Comparison of ENCODE assay signal across 11 cellular contexts in genomic region chr1:18922848-18923475, GRCh38. TPM values are rescaled to one million over a fixed set of nuclear protein-coding genes. Genes with fewer than 3 reads are reported as not detected.
DNase-seq lines count a peak whose midpoint lies in the region; ATAC-seq and TF ChIP-seq lines count a peak whose summit lies in the region.
"Had no signal": no experiment of that assay in that cellular context is flagged by ENCODE, and none has a peak within 500 bp of the region (broad histone marks: within the 10 kb centered on the region; RNA-seq: fewer than 3 reads in every experiment).

No MANE protein-coding gene starts in this region.

- POLR2A ChIA-PET in naive thymus-derived CD8-positive, alpha-beta T cell (lab: Charles Lee) = interaction anchor here (0.9 to 14.2 kb wide), 4 partner anchors 9 to 152 kb away, joined by 3 to 430 read pairs (median 4); partner anchors contain the start of gene IFFO2

- no peak for TF ChIP-seq CTCF in dorsolateral prefrontal cortex (IDR thresholded peaks at IDR 0.05 in 54 of 56, conservative IDR thresholded peaks at IDR 0.05 in 2 of 56; ENCODE audit: low read depth in 1 of 56, partially characterized antibody in 56 of 56)

- H3K27ac Mint-ChIP-seq in naive thymus-derived CD8-positive, alpha-beta T cell = peak overlapping the region in 6 of 10 donors; percentile 14 to 78 (median 72)
- H3K27ac Mint-ChIP-seq in stimulated activated naive B cell treated with anti-CD40 and anti-IgM and Interleukin-4, amounts not matched to agents 10 μg/mL and 1 μg/mL and 100 μg/mL, for 72 hours = no peak overlapping the region

- peaks cover 21 to 62% (median 55%) of the 10 kb centered on the region in 4 donors for H3K4me1 Mint-ChIP-seq in naive thymus-derived CD8-positive, alpha-beta T cell
- peaks cover 32 to 52% of the 10 kb centered on the region in 2 donors for H3K4me1 Mint-ChIP-seq in stimulated activated naive B cell treated with anti-CD40 and anti-IgM and Interleukin-4, amounts not matched to agents 10 μg/mL and 1 μg/mL and 100 μg/mL, for 72 hours

- no peaks in the 10 kb centered on the region for H3K27me3 Mint-ChIP-seq in naive thymus-derived CD8-positive, alpha-beta T cell
- H3K27me3 Mint-ChIP-seq in stimulated activated naive B cell treated with anti-CD40 and anti-IgM and Interleukin-4, amounts not matched to agents 10 μg/mL and 1 μg/mL and 100 μg/mL, for 72 hours = no peaks in the 10 kb centered on the region

- H3K36me3 Mint-ChIP-seq in naive thymus-derived CD8-positive, alpha-beta T cell = peaks cover 0 to 23% (median 0%) of the 10 kb centered on the region in 3 donors
- H3K36me3 Mint-ChIP-seq in stimulated activated naive B cell treated with anti-CD40 and anti-IgM and Interleukin-4, amounts not matched to agents 10 μg/mL and 1 μg/mL and 100 μg/mL, for 72 hours = peaks cover 8 to 25% of the 10 kb centered on the region in 2 donors

- H3K27me3 ChIP-seq in dorsolateral prefrontal cortex = no peaks in the 10 kb centered on the region

- no peak for ATAC-seq in Right ventricle myocardium inferior
- ATAC-seq in naive thymus-derived CD8-positive, alpha-beta T cell = no peak
- no peak for ATAC-seq in stimulated activated naive B cell treated with anti-CD40 and anti-IgM and Interleukin-4, amounts not matched to agents 10 μg/mL and 1 μg/mL and 100 μg/mL, for 72 hours (replicated peaks)
- ATAC-seq: activated naive CD4-positive, alpha-beta T cell treated with anti-CD3 and anti-CD28 coated beads, Interleukin-2, amount 50 U/mL, for 72 hours had no signal

- peak overlapping the region; percentile 76 to 98 (median 93) for H3K27ac ChIP-seq in dorsolateral prefrontal cortex
- H3K27ac ChIP-seq: HL-60 had no signal

- H3K4me3 ChIP-seq in dorsolateral prefrontal cortex = peak overlapping the region in 24 of 59 donors; percentile 1 to 36 (median 20)

- H3K9me3 Mint-ChIP-seq in naive thymus-derived CD8-positive, alpha-beta T cell = peaks cover 0 to 1% (median 0%) of the 10 kb centered on the region in 9 donors
- H3K9me3 Mint-ChIP-seq in stimulated activated naive B cell treated with anti-CD40 and anti-IgM and Interleukin-4, amounts not matched to agents 10 μg/mL and 1 μg/mL and 100 μg/mL, for 72 hours = peaks cover 4% of the 10 kb centered on the region in 2 donors

- peak overlapping the region in 6 of 10 donors; percentile 22 to 72 (median 54) for H3K4me3 Mint-ChIP-seq in naive thymus-derived CD8-positive, alpha-beta T cell
- H3K4me3 Mint-ChIP-seq in stimulated activated naive B cell treated with anti-CD40 and anti-IgM and Interleukin-4, amounts not matched to agents 10 μg/mL and 1 μg/mL and 100 μg/mL, for 72 hours = no peak overlapping the region

- intact Hi-C loops in Right ventricle myocardium inferior (cut with DNase I) (loop anchor here (2.0 kb wide), 1 partner anchor 28 kb away; no protein-coding TSS in a partner anchor), cardiac septum (cut with DNase I) (no loop called here), dorsolateral prefrontal cortex (cut with DNase I) (no loop called here)

- DNase-seq in Right ventricle myocardium inferior (ENCODE audit: missing footprints) (peak; percentile 51), cardiac septum (ENCODE audit: low spot score) (no peak), dorsolateral prefrontal cortex (no peak), cortex of kidney (lab: John Stamatoyannopoulos, UW) (no peak), GM19240 (ENCODE audit: insufficient read length, low spot score) (no peak)
- no peak for DNase-seq in naive thymus-derived CD8-positive, alpha-beta T cell
- DNase-seq in activated CD8-positive, alpha-beta memory T cell treated with anti-CD3 and anti-CD28 coated beads, Interleukin-2, amount 50 U/mL, for 48 hours = no peak
- DNase-seq in stimulated activated naive B cell treated with anti-CD40 and anti-IgM and Interleukin-4, amounts not matched to agents 10 μg/mL and 1 μg/mL and 100 μg/mL, for 72 hours = no peak
- DNase-seq: kidney glomerular epithelial cell had no signal

RNA-seq across cellular contexts. Expression of gene ALDH4A1, which starts 20.6 kb away (rescaled TPM):
- total RNA-seq in Right ventricle myocardium inferior (31.2 TPM), cardiac septum (50.3 TPM), dorsolateral prefrontal cortex (100 to 1,000 TPM in 1 of 120 experiments, 10 to 100 TPM in 119; 16.8 to 112 (median 40.4) TPM)
- total RNA-seq in naive thymus-derived CD8-positive, alpha-beta T cell = 1 to 10 TPM; 1.6 to 2.5 TPM
- polyA plus RNA-seq in naive thymus-derived CD8-positive, alpha-beta T cell = 1 to 10 TPM in 1 of 3 donors, under 1 TPM in 2; 0.31 to 2.0 (median 0.39) TPM

RNA-seq across cellular contexts. Expression of gene IFFO2, which starts 33.5 kb away (rescaled TPM):
- total RNA-seq in Right ventricle myocardium inferior (5.2 TPM), cardiac septum (4.6 TPM), dorsolateral prefrontal cortex (10 to 100 TPM; 15.3 to 36.0 (median 21.7) TPM)
- total RNA-seq in naive thymus-derived CD8-positive, alpha-beta T cell = 10 to 100 TPM; 29.0 to 30.7 TPM
- polyA plus RNA-seq in naive thymus-derived CD8-positive, alpha-beta T cell = 1 to 10 TPM; 1.6 to 4.4 (median 4.4) TPM

Comparison
In these comparisons a context has a peak if more than half of its experiments do, and no peak if none do; other contexts are left out.
1. H3K4me3 Mint-ChIP-seq: peak in naive thymus-derived CD8-positive, alpha-beta T cell (6 of 10); none in stimulated activated naive B cell treated with anti-CD40 and anti-IgM and Interleukin-4, amounts not matched to agents 10 μg/mL and 1 μg/mL and 100 μg/mL, for 72 hours (0 of 2).